ENCODE assay signal across 1 cellular context in the genomic region with DNA sequence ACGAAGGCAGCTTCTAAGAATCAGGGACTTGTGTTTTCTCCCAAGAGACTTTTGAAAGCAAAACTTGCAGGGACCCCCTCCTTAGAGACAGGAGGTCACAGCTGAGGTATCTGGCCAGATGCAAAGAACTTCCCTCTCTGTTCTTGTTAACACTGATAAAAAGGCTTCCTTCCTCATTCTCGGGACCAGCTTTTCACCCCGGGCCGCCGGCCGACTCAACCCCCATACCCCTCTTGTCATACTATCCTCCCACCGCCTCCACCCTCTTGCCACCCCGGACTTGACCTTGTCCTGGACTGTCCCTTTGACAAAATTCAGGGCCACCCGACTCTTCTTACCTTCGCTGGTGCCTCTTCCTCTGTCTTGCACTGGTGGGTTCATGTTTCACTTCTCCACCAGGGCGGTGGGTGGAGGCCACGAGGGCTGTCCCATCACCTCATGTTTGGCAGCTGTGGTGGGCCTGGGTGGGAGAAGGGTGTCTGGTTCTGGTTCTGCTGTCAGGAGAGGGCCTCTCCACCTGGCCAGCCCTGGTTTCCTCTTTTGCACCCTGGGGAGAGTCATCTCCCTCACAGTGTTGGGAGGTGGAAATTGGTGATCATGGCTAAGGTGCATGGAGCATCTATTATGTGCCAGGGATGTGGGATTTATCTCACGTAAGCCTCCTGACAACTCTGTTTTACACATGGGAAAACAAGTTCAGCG.
TF ChIP-seq lines count a peak whose summit lies in the region.

No MANE protein-coding gene starts in this region.

TF ChIP-seq in GM12878, 131 proteins besides CTCF, POLR2A, EP300 and RAD21 (continued from another document and continues in another):
- TF ChIP-seq NFIC (IDR thresholded peaks at IDR 0.05; ENCODE audit: low read depth, low read length) (no peak), TCF3 (IDR thresholded peaks at IDR 0.05; ENCODE audit: borderline replicate concordance, insufficient read depth, low read depth, low read length) (peak; percentile 78; the same call in 1 of the 2 replicates), ELK1 (IDR thresholded peaks at IDR 0.05; ENCODE audit: low read depth, low read length) (no peak), CBX3 (IDR thresholded peaks at IDR 0.05; ENCODE audit: borderline replicate concordance, low read depth) (no peak), SREBF2 (IDR thresholded peaks at IDR 0.05; ENCODE audit: low read length) (no peak; the same call in 1 of the 2 replicates), DPF2 (IDR thresholded peaks at IDR 0.05) (peak; percentile 97), CEBPB (IDR thresholded peaks at IDR 0.05; ENCODE audit: borderline replicate concordance in 1 of 2, low read depth in 2 of 2, low read length in 2 of 2) (no peak), KLF5 (IDR thresholded peaks at IDR 0.05; ENCODE audit: partially characterized antibody) (peak; percentile 53), LARP7 (IDR thresholded peaks at IDR 0.05) (no peak; the same call in 1 of the 2 replicates), E4F1 (IDR thresholded peaks at IDR 0.05; ENCODE audit: borderline replicate concordance, partially characterized antibody) (no peak), MXI1 (IDR thresholded peaks at IDR 0.05; ENCODE audit: low read depth, low read length) (peak; percentile 83), ZZZ3 (IDR thresholded peaks at IDR 0.05; ENCODE audit: control insufficient read depth, insufficient read length, low read depth) (no peak), HSF1 (IDR thresholded peaks at IDR 0.05; ENCODE audit: low read depth, low read length) (no peak), SIN3A (IDR thresholded peaks at IDR 0.05; ENCODE audit: low read depth, low read length) (no peak), PML (IDR thresholded peaks at IDR 0.05; ENCODE audit: low read length) (no peak), JUNB (IDR thresholded peaks at IDR 0.05) (peak; percentile 47; the same call in 1 of the 2 replicates), BMI1 (IDR thresholded peaks at IDR 0.05; ENCODE audit: borderline replicate concordance) (peak; percentile 79; the same call in 1 of the 2 replicates), RB1 (IDR thresholded peaks at IDR 0.05; ENCODE audit: borderline replicate concordance) (no peak), ZSCAN29 (IDR thresholded peaks at IDR 0.05) (no peak), ASH2L (IDR thresholded peaks at IDR 0.05; ENCODE audit: borderline replicate concordance, low read depth) (no peak), PAX5 (IDR thresholded peaks at IDR 0.05; ENCODE audit: borderline replicate concordance, low read depth, low read length) (peak; percentile 94), SUPT20H (IDR thresholded peaks at IDR 0.05; ENCODE audit: borderline replicate concordance, control insufficient read depth, low read depth, low read length) (no peak), PRDM15 (CRISPR knock-in tag; IDR thresholded peaks at IDR 0.05) (no peak; the same call in 1 of the 2 replicates), EZH2 (IDR thresholded peaks at IDR 0.05; ENCODE audit: borderline replicate concordance, control insufficient read depth, low read depth, low read length) (no peak), GATAD2B (conservative IDR thresholded peaks at IDR 0.05; ENCODE audit: low read depth) (peak; percentile 95), CHD1 (IDR thresholded peaks at IDR 0.05; ENCODE audit: low read depth, low read length) (0 out of 2 replicates have a peak, but pooled peaks have one; percentile 45), STAT1 (conservative IDR thresholded peaks at IDR 0.05) (no peak), RUNX3 (IDR thresholded peaks at IDR 0.05; ENCODE audit: low read length) (no peak)
- TF ChIP-seq, protein P1, sequence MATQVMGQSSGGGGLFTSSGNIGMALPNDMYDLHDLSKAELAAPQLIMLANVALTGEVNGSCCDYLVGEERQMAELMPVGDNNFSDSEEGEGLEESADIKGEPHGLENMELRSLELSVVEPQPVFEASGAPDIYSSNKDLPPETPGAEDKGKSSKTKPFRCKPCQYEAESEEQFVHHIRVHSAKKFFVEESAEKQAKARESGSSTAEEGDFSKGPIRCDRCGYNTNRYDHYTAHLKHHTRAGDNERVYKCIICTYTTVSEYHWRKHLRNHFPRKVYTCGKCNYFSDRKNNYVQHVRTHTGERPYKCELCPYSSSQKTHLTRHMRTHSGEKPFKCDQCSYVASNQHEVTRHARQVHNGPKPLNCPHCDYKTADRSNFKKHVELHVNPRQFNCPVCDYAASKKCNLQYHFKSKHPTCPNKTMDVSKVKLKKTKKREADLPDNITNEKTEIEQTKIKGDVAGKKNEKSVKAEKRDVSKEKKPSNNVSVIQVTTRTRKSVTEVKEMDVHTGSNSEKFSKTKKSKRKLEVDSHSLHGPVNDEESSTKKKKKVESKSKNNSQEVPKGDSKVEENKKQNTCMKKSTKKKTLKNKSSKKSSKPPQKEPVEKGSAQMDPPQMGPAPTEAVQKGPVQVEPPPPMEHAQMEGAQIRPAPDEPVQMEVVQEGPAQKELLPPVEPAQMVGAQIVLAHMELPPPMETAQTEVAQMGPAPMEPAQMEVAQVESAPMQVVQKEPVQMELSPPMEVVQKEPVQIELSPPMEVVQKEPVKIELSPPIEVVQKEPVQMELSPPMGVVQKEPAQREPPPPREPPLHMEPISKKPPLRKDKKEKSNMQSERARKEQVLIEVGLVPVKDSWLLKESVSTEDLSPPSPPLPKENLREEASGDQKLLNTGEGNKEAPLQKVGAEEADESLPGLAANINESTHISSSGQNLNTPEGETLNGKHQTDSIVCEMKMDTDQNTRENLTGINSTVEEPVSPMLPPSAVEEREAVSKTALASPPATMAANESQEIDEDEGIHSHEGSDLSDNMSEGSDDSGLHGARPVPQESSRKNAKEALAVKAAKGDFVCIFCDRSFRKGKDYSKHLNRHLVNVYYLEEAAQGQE (IDR thresholded peaks at IDR 0.05; ENCODE audit: low read depth, low read length) = no peak
- TF ChIP-seq, protein P2, sequence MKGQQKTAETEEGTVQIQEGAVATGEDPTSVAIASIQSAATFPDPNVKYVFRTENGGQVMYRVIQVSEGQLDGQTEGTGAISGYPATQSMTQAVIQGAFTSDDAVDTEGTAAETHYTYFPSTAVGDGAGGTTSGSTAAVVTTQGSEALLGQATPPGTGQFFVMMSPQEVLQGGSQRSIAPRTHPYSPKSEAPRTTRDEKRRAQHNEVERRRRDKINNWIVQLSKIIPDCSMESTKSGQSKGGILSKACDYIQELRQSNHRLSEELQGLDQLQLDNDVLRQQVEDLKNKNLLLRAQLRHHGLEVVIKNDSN (IDR thresholded peaks at IDR 0.05; ENCODE audit: borderline replicate concordance, extremely low read length, insufficient read depth, low read depth, low read length) = no peak
- TF ChIP-seq, protein P3, sequence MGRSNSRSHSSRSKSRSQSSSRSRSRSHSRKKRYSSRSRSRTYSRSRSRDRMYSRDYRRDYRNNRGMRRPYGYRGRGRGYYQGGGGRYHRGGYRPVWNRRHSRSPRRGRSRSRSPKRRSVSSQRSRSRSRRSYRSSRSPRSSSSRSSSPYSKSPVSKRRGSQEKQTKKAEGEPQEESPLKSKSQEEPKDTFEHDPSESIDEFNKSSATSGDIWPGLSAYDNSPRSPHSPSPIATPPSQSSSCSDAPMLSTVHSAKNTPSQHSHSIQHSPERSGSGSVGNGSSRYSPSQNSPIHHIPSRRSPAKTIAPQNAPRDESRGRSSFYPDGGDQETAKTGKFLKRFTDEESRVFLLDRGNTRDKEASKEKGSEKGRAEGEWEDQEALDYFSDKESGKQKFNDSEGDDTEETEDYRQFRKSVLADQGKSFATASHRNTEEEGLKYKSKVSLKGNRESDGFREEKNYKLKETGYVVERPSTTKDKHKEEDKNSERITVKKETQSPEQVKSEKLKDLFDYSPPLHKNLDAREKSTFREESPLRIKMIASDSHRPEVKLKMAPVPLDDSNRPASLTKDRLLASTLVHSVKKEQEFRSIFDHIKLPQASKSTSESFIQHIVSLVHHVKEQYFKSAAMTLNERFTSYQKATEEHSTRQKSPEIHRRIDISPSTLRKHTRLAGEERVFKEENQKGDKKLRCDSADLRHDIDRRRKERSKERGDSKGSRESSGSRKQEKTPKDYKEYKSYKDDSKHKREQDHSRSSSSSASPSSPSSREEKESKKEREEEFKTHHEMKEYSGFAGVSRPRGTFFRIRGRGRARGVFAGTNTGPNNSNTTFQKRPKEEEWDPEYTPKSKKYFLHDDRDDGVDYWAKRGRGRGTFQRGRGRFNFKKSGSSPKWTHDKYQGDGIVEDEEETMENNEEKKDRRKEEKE (IDR thresholded peaks at IDR 0.05) = no peak
- TF ChIP-seq, protein P4, sequence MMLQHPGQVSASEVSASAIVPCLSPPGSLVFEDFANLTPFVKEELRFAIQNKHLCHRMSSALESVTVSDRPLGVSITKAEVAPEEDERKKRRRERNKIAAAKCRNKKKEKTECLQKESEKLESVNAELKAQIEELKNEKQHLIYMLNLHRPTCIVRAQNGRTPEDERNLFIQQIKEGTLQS (IDR thresholded peaks at IDR 0.05; ENCODE audit: borderline replicate concordance, extremely low read depth, low read depth, low read length) = no peak
- TF ChIP-seq, protein P5, sequence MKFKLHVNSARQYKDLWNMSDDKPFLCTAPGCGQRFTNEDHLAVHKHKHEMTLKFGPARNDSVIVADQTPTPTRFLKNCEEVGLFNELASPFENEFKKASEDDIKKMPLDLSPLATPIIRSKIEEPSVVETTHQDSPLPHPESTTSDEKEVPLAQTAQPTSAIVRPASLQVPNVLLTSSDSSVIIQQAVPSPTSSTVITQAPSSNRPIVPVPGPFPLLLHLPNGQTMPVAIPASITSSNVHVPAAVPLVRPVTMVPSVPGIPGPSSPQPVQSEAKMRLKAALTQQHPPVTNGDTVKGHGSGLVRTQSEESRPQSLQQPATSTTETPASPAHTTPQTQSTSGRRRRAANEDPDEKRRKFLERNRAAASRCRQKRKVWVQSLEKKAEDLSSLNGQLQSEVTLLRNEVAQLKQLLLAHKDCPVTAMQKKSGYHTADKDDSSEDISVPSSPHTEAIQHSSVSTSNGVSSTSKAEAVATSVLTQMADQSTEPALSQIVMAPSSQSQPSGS (IDR thresholded peaks at IDR 0.05; ENCODE audit: low read length) = no peak
